Comparison of ENCODE assay signal across 24 cellular contexts in the genomic region with DNA sequence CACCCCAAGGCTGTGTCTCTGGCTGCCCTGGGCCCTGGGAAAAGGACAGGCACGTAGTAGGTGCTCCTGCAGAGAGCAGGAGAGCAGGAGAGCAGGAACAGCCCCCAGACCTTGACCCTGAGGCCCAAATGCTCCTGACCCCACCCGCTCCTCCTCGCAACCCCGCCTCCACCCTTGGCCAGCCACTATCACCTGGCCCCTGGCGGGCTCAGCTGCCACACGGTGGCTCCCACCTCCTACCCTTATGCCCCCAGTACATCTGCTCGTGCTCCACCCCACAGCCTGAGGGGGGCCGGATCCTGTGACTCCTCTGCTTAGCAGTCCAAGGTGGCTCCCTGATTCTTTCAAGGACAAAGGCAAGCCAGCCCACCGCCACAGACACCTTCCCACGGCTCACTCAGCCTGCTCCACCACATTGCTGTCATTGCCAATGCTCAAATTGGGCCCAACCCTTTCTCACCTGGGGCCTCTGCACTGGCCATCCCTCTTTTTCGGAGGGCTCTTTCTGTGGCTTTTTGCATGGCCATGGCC. TPM values are rescaled to one million over a fixed set of nuclear protein-coding genes. Genes with fewer than 3 reads are reported as not detected.
A peak's percentile ranks its signal among the peaks of the same experiment; 100 is the strongest.
DNase-seq lines count a peak whose midpoint lies in the region; ATAC-seq and TF ChIP-seq lines count a peak whose summit lies in the region.
"Had no signal": no experiment of that assay in that cellular context is flagged by ENCODE, and none has a peak within 500 bp of the region (broad histone marks: within the 10 kb centered on the region; RNA-seq: fewer than 3 reads in every experiment).

No MANE protein-coding gene starts in this region.

- H2AFZ ChIP-seq in trophoblast cell (ENCODE audit: insufficient read depth, low read length, poor library complexity) = no peak overlapping the region
- H2AFZ ChIP-seq: PC-9 had no signal

- H3K4me2 ChIP-seq in BLaER1 (peak overlapping the region; percentile 74), trophoblast cell (ENCODE audit: low read length) (no peak overlapping the region)
- H3K4me2 ChIP-seq: PC-9 had no signal

- H3K4me1 ChIP-seq in BLaER1 (peaks cover 82% of the 10 kb centered on the region), trophoblast cell (ENCODE audit: control insufficient read depth in 1 of 2, insufficient read depth in 2 of 2, low read length in 2 of 2) (peaks cover 21 to 25% of the 10 kb centered on the region in 2 experiments), endodermal cell (ENCODE audit: control insufficient read depth, insufficient read depth, low read length) (no peaks in the 10 kb centered on the region)
- peaks cover 6% of the 10 kb centered on the region for H3K4me1 ChIP-seq in CD8-positive, alpha-beta T cell (ENCODE audit: insufficient read depth, low read length)
- H3K4me1 ChIP-seq: psoas muscle had no signal

- no peaks in the 10 kb centered on the region for H4K20me1 ChIP-seq in BLaER1

- no peak overlapping the region for H3K4ac ChIP-seq in trophoblast cell (ENCODE audit: low read depth, low read length)

- no peaks in the 10 kb centered on the region for H3K79me2 ChIP-seq in trophoblast cell (ENCODE audit: control insufficient read depth, insufficient read depth, low read length, poor library complexity)

- no peak overlapping the region for H4K8ac ChIP-seq in trophoblast cell (ENCODE audit: low read depth, low read length)

- H3K27me3 ChIP-seq in BLaER1 = peaks cover 26% of the 10 kb centered on the region
- no peaks in the 10 kb centered on the region for H3K27me3 ChIP-seq in CD8-positive, alpha-beta T cell (ENCODE audit: insufficient read depth, low read length)
- H3K27me3 ChIP-seq in trophoblast cell (ENCODE audit: insufficient read depth, low read length) = no peaks in the 10 kb centered on the region
- H3K27me3 ChIP-seq in endodermal cell (ENCODE audit: control insufficient read depth, insufficient read depth, low read length, poor library complexity, severe bottlenecking) = peaks cover 9% of the 10 kb centered on the region

- H3K9me3 ChIP-seq in BLaER1 = no peaks in the 10 kb centered on the region
- H3K9me3 ChIP-seq in CD8-positive, alpha-beta T cell (ENCODE audit: low read length) = no peaks in the 10 kb centered on the region
- no peaks in the 10 kb centered on the region for H3K9me3 ChIP-seq in trophoblast cell (ENCODE audit: insufficient read depth, low read depth, low read length)
- H3K9me3 ChIP-seq in endodermal cell (ENCODE audit: control insufficient read depth, low read length) = no peaks in the 10 kb centered on the region
- H3K9me3 ChIP-seq: psoas muscle, spleen had no signal

- H3K9me3 Mint-ChIP-seq in CD8-positive, alpha-beta T cell = no peaks in the 10 kb centered on the region
- H3K9me3 Mint-ChIP-seq in central memory CD8-positive, alpha-beta T cell = no peaks in the 10 kb centered on the region
- H3K9me3 Mint-ChIP-seq in endodermal cell = peaks cover 44% of the 10 kb centered on the region
- H3K9me3 Mint-ChIP-seq: activated naive CD4-positive, alpha-beta T cell treated with anti-CD3 and anti-CD28 coated beads for 36 hours; activated T-cell treated with anti-CD3 and anti-CD28 coated beads, Interleukin-2, amount 50 U/mL, for 24 hours had no signal

- peaks cover 17% of the 10 kb centered on the region for H3K79me1 ChIP-seq in trophoblast cell (ENCODE audit: low read length)

- no peak overlapping the region for H2AK5ac ChIP-seq in trophoblast cell (ENCODE audit: low read length)

- H3K4me3 ChIP-seq in BLaER1 (no peak overlapping the region), trophoblast cell (ENCODE audit: low read depth, low read length) (no peak overlapping the region), endodermal cell (ENCODE audit: low read length) (no peak overlapping the region)
- no peak overlapping the region for H3K4me3 ChIP-seq in CD8-positive, alpha-beta T cell (ENCODE audit: low read depth, low read length)
- H3K4me3 ChIP-seq: PC-9 had no signal

- H3K27me3 Mint-ChIP-seq in CD8-positive, alpha-beta T cell (ENCODE audit: low read depth) = no peaks in the 10 kb centered on the region
- H3K27me3 Mint-ChIP-seq in central memory CD8-positive, alpha-beta T cell = no peaks in the 10 kb centered on the region
- H3K27me3 Mint-ChIP-seq in endodermal cell (ENCODE audit: insufficient read depth) = peaks cover 19% of the 10 kb centered on the region

- intact Hi-C loops in CD8-positive, alpha-beta T cell (cut with DNase I, micrococcal nuclease) = loop anchor here in 1 of 2 experiments (10.0 kb wide), 1 partner anchor 189 kb away; no protein-coding TSS in a partner anchor

- DNase-seq in CD8-positive, alpha-beta T cell = no peak
- no peak for DNase-seq in central memory CD8-positive, alpha-beta T cell (ENCODE audit: low spot score in 2 of 2)
- DNase-seq in trophoblast cell (peak; percentile 89 to 91), anterior cingulate cortex (lab: John Stamatoyannopoulos, UW) (no peak), endodermal cell (no peak)
- DNase-seq: activated CD8-positive, alpha-beta T cell treated with anti-CD3 and anti-CD28 coated beads, Interleukin-2, amount 10 ng/mL, durations not matched to agents 7 days and 5 days; activated naive CD4-positive, alpha-beta T cell treated with anti-CD3 and anti-CD28 coated beads for 36 hours; activated T-cell treated with anti-CD3 and anti-CD28 coated beads, Interleukin-2, amount 50 U/mL, for 24 hours; hypothalamus; kidney glomerular epithelial cell; nephron progenitor cell; PC-9; spleen; T-helper 9 cell had no signal

- H3K9ac ChIP-seq in BLaER1 (no peak overlapping the region), trophoblast cell (ENCODE audit: low read length) (no peak overlapping the region), endodermal cell (ENCODE audit: extremely low read depth, low read length, poor library complexity, severe bottlenecking) (no peak overlapping the region)

- H3K27ac ChIP-seq in BLaER1 (peak overlapping the region; percentile 79), trophoblast cell (ENCODE audit: low read depth, low read length) (no peak overlapping the region), endodermal cell (ENCODE audit: low read depth, low read length) (no peak overlapping the region)
- H3K27ac ChIP-seq in CD8-positive, alpha-beta T cell (ENCODE audit: low read depth, low read length) = no peak overlapping the region
- H3K27ac ChIP-seq: PC-9, psoas muscle had no signal

- WGBS in trophoblast cell (ENCODE audit: extremely low coverage, insufficient coverage, insufficient read length) = no CpG with 5 or more reads among the region's 11 CpGs
- 89% methylated on average over 11 of the region's 11 CpGs; no CpG with 5 or more reads in 1 of the 2 experiments for WGBS in endodermal cell (ENCODE audit: insufficient coverage in 1 of 2, insufficient read length in 1 of 2), 2 experiments

- no peak overlapping the region for H3K23ac ChIP-seq in trophoblast cell (ENCODE audit: low read length)

- no peak for ATAC-seq in CD8-positive, alpha-beta T cell
- no peak for ATAC-seq in central memory CD8-positive, alpha-beta T cell (replicated peaks; ENCODE audit: extremely low read depth, poor library complexity, severe bottlenecking)
- ATAC-seq in HG02884 (IDR thresholded peaks at IDR 0.05; ENCODE audit: unreplicated experiment) = no peak
- ATAC-seq: activated CD4-positive, CD25-positive, alpha-beta regulatory T cell treated with anti-CD3 and anti-CD28 coated beads, Interleukin-2, amount 50 U/mL, for 24 hours; activated CD8-positive, alpha-beta T cell treated with anti-CD3 and anti-CD28 coated beads, Interleukin-2, amount 10 ng/mL, durations not matched to agents 7 days and 5 days had no signal

- H3K36me3 ChIP-seq in BLaER1 (no peaks in the 10 kb centered on the region), trophoblast cell (ENCODE audit: control insufficient read depth in 1 of 2, insufficient read depth in 2 of 2, low read length in 2 of 2) (no peaks in the 10 kb centered on the region), endodermal cell (ENCODE audit: control insufficient read depth, insufficient read depth, low read length) (no peaks in the 10 kb centered on the region)
- H3K36me3 ChIP-seq in CD8-positive, alpha-beta T cell (ENCODE audit: insufficient read depth, low read length) = no peaks in the 10 kb centered on the region
- H3K36me3 ChIP-seq: spleen had no signal

- no peak overlapping the region for H4K12ac ChIP-seq in trophoblast cell (ENCODE audit: low read depth, low read length)

- peak overlapping the region; percentile 29 for H2BK12ac ChIP-seq in trophoblast cell (ENCODE audit: low read length)

- H2BK5ac ChIP-seq in trophoblast cell (ENCODE audit: low read depth, low read length, poor library complexity) = no peak overlapping the region

- TF ChIP-seq CTCF in CD8-positive, alpha-beta T cell (IDR thresholded peaks at IDR 0.05) = no peak
- no peak for TF ChIP-seq CTCF in endodermal cell (conservative IDR thresholded peaks at IDR 0.05)

- H3K14ac ChIP-seq in trophoblast cell (ENCODE audit: low read length) = no peak overlapping the region

- no peak overlapping the region for H2BK120ac ChIP-seq in trophoblast cell (ENCODE audit: insufficient read depth, low read length, poor library complexity)

- H4K91ac ChIP-seq in trophoblast cell (ENCODE audit: low read depth, low read length) = peak overlapping the region; percentile 69

- H3K27ac Mint-ChIP-seq in CD8-positive, alpha-beta T cell = no peak overlapping the region
- no peak overlapping the region for H3K27ac Mint-ChIP-seq in central memory CD8-positive, alpha-beta T cell (ENCODE audit: low read depth)
- no peak overlapping the region for H3K27ac Mint-ChIP-seq in endodermal cell
- H3K27ac Mint-ChIP-seq: activated CD8-positive, alpha-beta T cell treated with anti-CD3 and anti-CD28 coated beads, Interleukin-2, amount 10 ng/mL, durations not matched to agents 7 days and 5 days; activated naive CD4-positive, alpha-beta T cell treated with anti-CD3 and anti-CD28 coated beads for 36 hours; activated T-cell treated with anti-CD3 and anti-CD28 coated beads, Interleukin-2, amount 50 U/mL, for 24 hours; nephron progenitor cell had no signal

- peaks cover 16% of the 10 kb centered on the region for H3K4me1 Mint-ChIP-seq in CD8-positive, alpha-beta T cell (ENCODE audit: low read depth)
- no peaks in the 10 kb centered on the region for H3K4me1 Mint-ChIP-seq in central memory CD8-positive, alpha-beta T cell
- peaks cover 2% of the 10 kb centered on the region for H3K4me1 Mint-ChIP-seq in endodermal cell

- H3K36me3 Mint-ChIP-seq in CD8-positive, alpha-beta T cell = no peaks in the 10 kb centered on the region
- H3K36me3 Mint-ChIP-seq in central memory CD8-positive, alpha-beta T cell (ENCODE audit: insufficient read depth) = no peaks in the 10 kb centered on the region
- no peaks in the 10 kb centered on the region for H3K36me3 Mint-ChIP-seq in endodermal cell (ENCODE audit: low read depth)

- CTCF ChIA-PET in CD8-positive, alpha-beta T cell (lab: Charles Lee) = interaction anchor here (3.8 kb wide), 1 partner anchor 32 kb away, joined by 12 read pairs; no protein-coding TSS in a partner anchor

- peak overlapping the region; percentile 26 for H3K4me3 Mint-ChIP-seq in CD8-positive, alpha-beta T cell
- H3K4me3 Mint-ChIP-seq in central memory CD8-positive, alpha-beta T cell = peak overlapping the region; percentile 65
- H3K4me3 Mint-ChIP-seq in endodermal cell = no peak overlapping the region
- H3K4me3 Mint-ChIP-seq: activated CD8-positive, alpha-beta T cell treated with anti-CD3 and anti-CD28 coated beads, Interleukin-2, amount 10 ng/mL, durations not matched to agents 7 days and 5 days; activated naive CD4-positive, alpha-beta T cell treated with anti-CD3 and anti-CD28 coated beads for 36 hours; activated T-cell treated with anti-CD3 and anti-CD28 coated beads, Interleukin-2, amount 50 U/mL, for 24 hours had no signal

- no peak overlapping the region for H3K18ac ChIP-seq in trophoblast cell (ENCODE audit: low read length)

- POLR2A ChIA-PET in CD8-positive, alpha-beta T cell (lab: Charles Lee) = no interaction called here

RNA-seq across cellular contexts. Expression of gene HAUS7, which starts 5.4 kb away (rescaled TPM):
- 10 to 100 TPM; 20.5 to 20.6 TPM for total RNA-seq in CD8-positive, alpha-beta T cell
- polyA plus RNA-seq in trophoblast cell (2013) = 20.9 and 21.1 TPM in 2 replicates
- 10 to 100 TPM; 28.7 to 30.9 TPM for total RNA-seq in endodermal cell
- 22.3 TPM for polyA plus RNA-seq in endodermal cell (2013, experiment 1 of 2)
- 18.2 TPM for polyA plus RNA-seq in endodermal cell (2013, experiment 2 of 2)

RNA-seq across cellular contexts. Expression of gene BGN, which starts 19.0 kb away (rescaled TPM):
- not detected for total RNA-seq in CD8-positive, alpha-beta T cell
- polyA plus RNA-seq in trophoblast cell (2013) = 47.2 and 52.2 TPM in 2 replicates
- 1 to 10 TPM; 1.2 to 1.6 TPM for total RNA-seq in endodermal cell
- polyA plus RNA-seq in endodermal cell (2013, experiment 1 of 2) = 19.2 TPM
- 20.4 TPM for polyA plus RNA-seq in endodermal cell (2013, experiment 2 of 2)
- total RNA-seq: activated CD8-positive, alpha-beta T cell treated with anti-CD3 and anti-CD28 coated beads, Interleukin-2, amount 10 ng/mL, durations not matched to agents 7 days and 5 days; activated naive CD4-positive, alpha-beta T cell treated with anti-CD3 and anti-CD28 coated beads for 36 hours; G401; LHCN-M2; SK-MEL-5 had no signal

RNA-seq across cellular contexts. Expression of gene TREX2, which starts 30.0 kb away (rescaled TPM):
- 1 to 10 TPM; 1.4 to 1.7 TPM for total RNA-seq in CD8-positive, alpha-beta T cell
- 0.12 and 0.18 TPM in 2 replicates for polyA plus RNA-seq in trophoblast cell (2013)
- total RNA-seq in endodermal cell = under 1 TPM; 0.35 to 0.70 TPM
- polyA plus RNA-seq in endodermal cell (2013, experiment 1 of 2) = not detected
- not detected for polyA plus RNA-seq in endodermal cell (2013, experiment 2 of 2)
- total RNA-seq: G401 had no signal

RNA-seq across cellular contexts. Expression of gene ATP2B3, which starts 41.6 kb away (rescaled TPM):
- total RNA-seq in CD8-positive, alpha-beta T cell = not detected
- 2.6 and 2.8 TPM in 2 replicates for polyA plus RNA-seq in trophoblast cell (2013)
- total RNA-seq in endodermal cell = not detected
- polyA plus RNA-seq in endodermal cell (2013, experiment 1 of 2) = 0.39 TPM
- polyA plus RNA-seq in endodermal cell (2013, experiment 2 of 2) = 0.37 TPM
- total RNA-seq: activated CD8-positive, alpha-beta T cell treated with anti-CD3 and anti-CD28 coated beads, Interleukin-2, amount 10 ng/mL, durations not matched to agents 7 days and 5 days; activated naive CD4-positive, alpha-beta T cell treated with anti-CD3 and anti-CD28 coated beads for 36 hours; fibroblast of villous mesenchyme; G401; HT1080; LHCN-M2; mesenteric fat pad; PC-9 had no signal
- polyA plus RNA-seq: spleen had no signal

Comparison
In these comparisons a context has a peak if more than half of its experiments do, and no peak if none do; other contexts are left out.
1. DNase-seq: peak in trophoblast cell (2 of 2); none in CD8-positive, alpha-beta T cell (0 of 7), central memory CD8-positive, alpha-beta T cell (0 of 2), anterior cingulate cortex (0 of 58) and endodermal cell (single experiment).